12 cellular contexts compared by ENCODE assay signal in the genomic region with DNA sequence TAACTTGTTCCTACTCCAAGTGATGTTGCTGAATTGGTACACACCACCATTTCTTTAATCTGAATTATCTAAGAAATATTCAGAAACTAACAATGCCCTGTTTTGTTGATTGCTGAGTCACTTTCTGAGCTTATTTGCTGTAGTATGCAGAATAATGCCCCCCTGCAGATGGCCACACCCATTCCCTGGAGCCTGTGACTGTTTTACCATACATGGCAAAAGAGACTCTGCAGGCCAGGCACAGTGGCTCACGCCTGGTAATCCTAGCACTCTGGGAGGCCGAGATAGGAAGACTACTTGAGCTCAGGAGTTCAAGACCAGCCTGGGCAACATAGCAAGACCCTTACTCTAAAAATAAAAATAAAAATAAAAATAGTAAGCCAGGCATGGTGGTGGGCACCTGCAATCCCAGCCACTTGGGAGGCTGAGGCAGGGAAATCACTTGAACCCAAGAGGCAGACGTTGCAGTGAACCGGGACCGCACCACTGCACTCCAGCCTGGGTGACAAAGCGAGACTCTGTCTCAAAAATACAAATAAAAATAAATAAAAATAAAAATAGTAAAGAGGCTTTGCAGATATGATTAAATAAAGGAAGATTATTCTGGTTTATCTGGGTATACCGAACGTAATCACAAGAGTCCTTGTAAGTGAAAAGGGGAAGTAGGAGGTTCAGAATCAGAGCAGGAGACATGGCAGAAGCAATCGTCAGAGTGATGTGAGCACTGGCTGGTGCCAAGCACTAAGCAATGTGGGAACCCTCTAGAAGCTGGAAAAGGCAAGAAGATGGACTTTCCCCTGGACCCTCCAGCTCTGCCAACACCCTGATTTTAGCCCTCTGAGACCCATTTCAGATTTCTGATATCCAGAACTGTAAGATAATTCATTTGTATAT. TPM values are rescaled to one million over a fixed set of nuclear protein-coding genes. Genes with fewer than 3 reads are reported as not detected.
DNase-seq lines count a peak whose midpoint lies in the region; ATAC-seq and TF ChIP-seq lines count a peak whose summit lies in the region.
"Had no signal": no experiment of that assay in that cellular context is flagged by ENCODE, and none has a peak within 500 bp of the region (broad histone marks: within the 10 kb centered on the region; RNA-seq: fewer than 3 reads in every experiment).

No MANE protein-coding gene starts in this region.

- DNase-seq in CD4-positive, alpha-beta memory T cell = no peak
- no peak for DNase-seq in activated T-helper 1 cell treated with anti-CD3 and anti-CD28 coated beads, Interleukin-12 subunit alpha, Interleukin-12 subunit beta, Interleukin-2, Interleukin-4 antibody, amounts not matched to agents 30 ng/mL and 10 ng/mL and 1 ng/mL, durations not matched to agents 14 hours and 24 hours and 36 hours (ENCODE audit: low spot score)
- DNase-seq in iris pigment epithelial cell (ENCODE audit: low read depth) (peak; percentile 81), NCI-H128 (lab: John Stamatoyannopoulos, UW; ENCODE audit: unreplicated experiment) (no peak), NCI-H1694 treated with DMSO at 0.1 percent for 48 hours (lab: John Stamatoyannopoulos, UW) (no peak)
- no peak for DNase-seq in stimulated activated CD4-positive, alpha-beta T cell treated with anti-CD3 and anti-CD28 coated beads, Interleukin-1b, Interleukin-23, amount 100 ng/mL, for 48 hours
- DNase-seq: NCI-H2171 treated with DMSO at 0.1 percent for 48 hours; stimulated activated CD4-positive, alpha-beta T cell treated with anti-CD3 and anti-CD28 coated beads, Interleukin-12 subunit alpha, Interleukin-12 subunit beta, amount 100 ng/mL, for 4 hours had no signal

- TF ChIP-seq EP300 in Ishikawa (IDR thresholded peaks at IDR 0.05; ENCODE audit: borderline replicate concordance) = peak; percentile 78

- intact Hi-C loops in CD4-positive, alpha-beta memory T cell (cut with micrococcal nuclease) = no loop called here
- intact Hi-C loops in activated T-helper 1 cell treated with anti-CD3 and anti-CD28 coated beads, Interleukin-12 subunit alpha, Interleukin-12 subunit beta, Interleukin-2, Interleukin-4 antibody, amounts not matched to agents 30 ng/mL and 10 ng/mL and 1 ng/mL, durations not matched to agents 14 hours and 24 hours and 36 hours (cut with micrococcal nuclease) = no loop called here

- POLR2A ChIA-PET in CD4-positive, alpha-beta memory T cell (lab: Charles Lee; ENCODE audit: partially characterized antibody) = interaction anchor here (0.6 kb wide), 1 partner anchor 91 kb away, joined by 3 read pairs; no protein-coding TSS in a partner anchor

- H3K4me1 Mint-ChIP-seq in CD4-positive, alpha-beta memory T cell = peaks cover 19 to 35% (median 22%) of the 10 kb centered on the region in 4 donors
- peaks cover 42% of the 10 kb centered on the region for H3K4me1 Mint-ChIP-seq in activated T-helper 1 cell treated with anti-CD3 and anti-CD28 coated beads, Interleukin-12 subunit alpha, Interleukin-12 subunit beta, Interleukin-2, Interleukin-4 antibody, amounts not matched to agents 30 ng/mL and 10 ng/mL and 1 ng/mL, durations not matched to agents 14 hours and 24 hours and 36 hours (ENCODE audit: low read depth)

- peak overlapping the region in 5 of 7 donors; percentile 10 to 55 (median 30) for H3K27ac Mint-ChIP-seq in CD4-positive, alpha-beta memory T cell
- H3K27ac Mint-ChIP-seq in activated T-helper 1 cell treated with anti-CD3 and anti-CD28 coated beads, Interleukin-12 subunit alpha, Interleukin-12 subunit beta, Interleukin-2, Interleukin-4 antibody, amounts not matched to agents 30 ng/mL and 10 ng/mL and 1 ng/mL, durations not matched to agents 14 hours and 24 hours and 36 hours = peak overlapping the region; percentile 61

- H3K4me3 ChIP-seq in CD4-positive, alpha-beta memory T cell (ENCODE audit: low read length in 2 of 2) = no peak overlapping the region
- H3K4me3 ChIP-seq: heart left ventricle had no signal

- peaks cover 29 to 44% of the 10 kb centered on the region in 2 donors for H3K36me3 Mint-ChIP-seq in CD4-positive, alpha-beta memory T cell
- peaks cover 36% of the 10 kb centered on the region for H3K36me3 Mint-ChIP-seq in activated T-helper 1 cell treated with anti-CD3 and anti-CD28 coated beads, Interleukin-12 subunit alpha, Interleukin-12 subunit beta, Interleukin-2, Interleukin-4 antibody, amounts not matched to agents 30 ng/mL and 10 ng/mL and 1 ng/mL, durations not matched to agents 14 hours and 24 hours and 36 hours (ENCODE audit: low read depth)

- no peak overlapping the region for H3K4me3 Mint-ChIP-seq in CD4-positive, alpha-beta memory T cell
- H3K4me3 Mint-ChIP-seq in activated T-helper 1 cell treated with anti-CD3 and anti-CD28 coated beads, Interleukin-12 subunit alpha, Interleukin-12 subunit beta, Interleukin-2, Interleukin-4 antibody, amounts not matched to agents 30 ng/mL and 10 ng/mL and 1 ng/mL, durations not matched to agents 14 hours and 24 hours and 36 hours = no peak overlapping the region

- CTCF ChIA-PET in CD4-positive, alpha-beta memory T cell (lab: Charles Lee; ENCODE audit: partially characterized antibody) = interaction anchor here (0.8 kb wide), 1 partner anchor 213 kb away, joined by 3 read pairs; no protein-coding TSS in a partner anchor

- TF ChIP-seq RAD21 in Ishikawa (IDR thresholded peaks at IDR 0.05; ENCODE audit: low read depth) = no peak

- no peaks in the 10 kb centered on the region for H3K27me3 Mint-ChIP-seq in CD4-positive, alpha-beta memory T cell
- no peaks in the 10 kb centered on the region for H3K27me3 Mint-ChIP-seq in activated T-helper 1 cell treated with anti-CD3 and anti-CD28 coated beads, Interleukin-12 subunit alpha, Interleukin-12 subunit beta, Interleukin-2, Interleukin-4 antibody, amounts not matched to agents 30 ng/mL and 10 ng/mL and 1 ng/mL, durations not matched to agents 14 hours and 24 hours and 36 hours (ENCODE audit: insufficient read depth)

- H3K27ac ChIP-seq in CD4-positive, alpha-beta memory T cell (ENCODE audit: low read depth, low read length) = no peak overlapping the region

- peaks cover 27% of the 10 kb centered on the region for H3K36me3 ChIP-seq in CD4-positive, alpha-beta memory T cell (ENCODE audit: insufficient read depth, low read length)

- H3K9me3 Mint-ChIP-seq in CD4-positive, alpha-beta memory T cell = no peaks in the 10 kb centered on the region
- H3K9me3 Mint-ChIP-seq in activated T-helper 1 cell treated with anti-CD3 and anti-CD28 coated beads, Interleukin-12 subunit alpha, Interleukin-12 subunit beta, Interleukin-2, Interleukin-4 antibody, amounts not matched to agents 30 ng/mL and 10 ng/mL and 1 ng/mL, durations not matched to agents 14 hours and 24 hours and 36 hours = no peaks in the 10 kb centered on the region

- H3K4me1 ChIP-seq in CD4-positive, alpha-beta memory T cell (ENCODE audit: insufficient read depth, low read length) = peaks cover 10% of the 10 kb centered on the region

- ATAC-seq in HG03565 (IDR thresholded peaks at IDR 0.05; ENCODE audit: unreplicated experiment) = no peak

- H3K27me3 ChIP-seq in CD4-positive, alpha-beta memory T cell (ENCODE audit: insufficient read depth, low read length) = no peaks in the 10 kb centered on the region
- H3K27me3 ChIP-seq: heart left ventricle had no signal

- no peaks in the 10 kb centered on the region for H3K9me3 ChIP-seq in CD4-positive, alpha-beta memory T cell (ENCODE audit: control insufficient read depth in 1 of 2, low read length in 2 of 2)
- H3K9me3 ChIP-seq: heart left ventricle had no signal

TF ChIP-seq in Ishikawa, 13 proteins besides CTCF, POLR2A, EP300 and RAD21 (continues in another document):
- no peak for TF ChIP-seq ZBTB7A (IDR thresholded peaks at IDR 0.05; ENCODE audit: low read depth)
- peak; percentile 78 for TF ChIP-seq TEAD4 (IDR thresholded peaks at IDR 0.05)
- TF ChIP-seq, protein P1, sequence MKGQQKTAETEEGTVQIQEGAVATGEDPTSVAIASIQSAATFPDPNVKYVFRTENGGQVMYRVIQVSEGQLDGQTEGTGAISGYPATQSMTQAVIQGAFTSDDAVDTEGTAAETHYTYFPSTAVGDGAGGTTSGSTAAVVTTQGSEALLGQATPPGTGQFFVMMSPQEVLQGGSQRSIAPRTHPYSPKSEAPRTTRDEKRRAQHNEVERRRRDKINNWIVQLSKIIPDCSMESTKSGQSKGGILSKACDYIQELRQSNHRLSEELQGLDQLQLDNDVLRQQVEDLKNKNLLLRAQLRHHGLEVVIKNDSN (IDR thresholded peaks at IDR 0.05) = no peak
- TF ChIP-seq TCF12 (IDR thresholded peaks at IDR 0.05; ENCODE audit: low read depth) = peak; percentile 69; the same call in 1 of the 2 replicates
- peak; percentile 71 for TF ChIP-seq FOXM1 (IDR thresholded peaks at IDR 0.05; ENCODE audit: borderline replicate concordance, low read depth)
- TF ChIP-seq NFIC (IDR thresholded peaks at IDR 0.05) = no peak
- no peak for TF ChIP-seq TAF1 (IDR thresholded peaks at IDR 0.05; ENCODE audit: low read depth)

RNA-seq across cellular contexts. Expression of a gene that starts 19.0 kb away (rescaled TPM):
- 10 to 100 TPM; 70.1 to 73.7 TPM for total RNA-seq in CD4-positive, alpha-beta memory T cell
- polyA plus RNA-seq in CD4-positive, alpha-beta memory T cell = 10 to 100 TPM; 11.0 to 25.5 TPM
- total RNA-seq in activated T-helper 1 cell treated with anti-CD3 and anti-CD28 coated beads, Interleukin-12 subunit alpha, Interleukin-12 subunit beta, Interleukin-2, Interleukin-4 antibody, amounts not matched to agents 30 ng/mL and 10 ng/mL and 1 ng/mL, durations not matched to agents 14 hours and 24 hours and 36 hours = 54.7 and 57.0 TPM in 2 replicates

RNA-seq across cellular contexts. Expression of a gene that starts 49.5 kb away (rescaled TPM):
- 1 to 10 TPM; 6.0 to 7.4 TPM for total RNA-seq in CD4-positive, alpha-beta memory T cell
- polyA plus RNA-seq in CD4-positive, alpha-beta memory T cell = 10 to 100 TPM; 18.5 to 31.1 TPM
- total RNA-seq in activated T-helper 1 cell treated with anti-CD3 and anti-CD28 coated beads, Interleukin-12 subunit alpha, Interleukin-12 subunit beta, Interleukin-2, Interleukin-4 antibody, amounts not matched to agents 30 ng/mL and 10 ng/mL and 1 ng/mL, durations not matched to agents 14 hours and 24 hours and 36 hours = 11.6 and 12.7 TPM in 2 replicates

RNA-seq across cellular contexts. Expression of a gene that starts 52.2 kb away (rescaled TPM):
- total RNA-seq in CD4-positive, alpha-beta memory T cell = not detected
- 1 to 10 TPM in 1 of 2 donors, not detected in 1; 2.7 TPM for polyA plus RNA-seq in CD4-positive, alpha-beta memory T cell
- total RNA-seq in activated T-helper 1 cell treated with anti-CD3 and anti-CD28 coated beads, Interleukin-12 subunit alpha, Interleukin-12 subunit beta, Interleukin-2, Interleukin-4 antibody, amounts not matched to agents 30 ng/mL and 10 ng/mL and 1 ng/mL, durations not matched to agents 14 hours and 24 hours and 36 hours = not detected in 2 replicates
- total RNA-seq: urinary bladder had no signal

RNA-seq across cellular contexts. Expression of a gene that starts 57.3 kb away (rescaled TPM):
- not detected for total RNA-seq in CD4-positive, alpha-beta memory T cell
- polyA plus RNA-seq in CD4-positive, alpha-beta memory T cell = not detected
- total RNA-seq in activated T-helper 1 cell treated with anti-CD3 and anti-CD28 coated beads, Interleukin-12 subunit alpha, Interleukin-12 subunit beta, Interleukin-2, Interleukin-4 antibody, amounts not matched to agents 30 ng/mL and 10 ng/mL and 1 ng/mL, durations not matched to agents 14 hours and 24 hours and 36 hours = 0.36 TPM in 1 of 2 replicates, not detected in the other
- total RNA-seq: heart left ventricle, urinary bladder had no signal
- polyA plus RNA-seq: urinary bladder had no signal
